In genomic region chr16:85390511-85391174, GRCh38 we compare ENCODE assay signal across 8 cellular contexts.
A peak's percentile ranks its signal among the peaks of the same experiment; 100 is the strongest.
DNase-seq lines count a peak whose midpoint lies in the region; ATAC-seq and TF ChIP-seq lines count a peak whose summit lies in the region.

No MANE protein-coding gene starts in this region.

- no peaks in the 10 kb centered on the region for H3K4me1 Mint-ChIP-seq in activated CD8-positive, alpha-beta memory T cell treated with anti-CD3 and anti-CD28 coated beads, Interleukin-2, amount 10 ng/mL, durations not matched to agents 7 days and 5 days
- H3K4me1 Mint-ChIP-seq in T-helper 2 cell treated with Interferon-gamma antibody and Interleukin-4, amounts not matched to agents 5 μg/mL and 100 μg/mL, for 36 hours (ENCODE audit: low read depth), result no peaks in the 10 kb centered on the region

- peak in 1 of 2 donors; percentile 58 for TF ChIP-seq POLR2A in adrenal gland (IDR thresholded peaks at IDR 0.05)
- TF ChIP-seq POLR2A in uterus (IDR thresholded peaks at IDR 0.05), result no peak

- H3K4me1 ChIP-seq in adrenal gland (replicated peaks in 1 of 2), result peaks cover 21 to 47% of the 10 kb centered on the region in 2 donors
- H3K4me1 ChIP-seq in uterus, result peaks cover 0 to 24% of the 10 kb centered on the region in 2 donors

- no peaks in the 10 kb centered on the region for H3K9me3 Mint-ChIP-seq in activated CD8-positive, alpha-beta memory T cell treated with anti-CD3 and anti-CD28 coated beads, Interleukin-2, amount 10 ng/mL, durations not matched to agents 7 days and 5 days (ENCODE audit: low read depth)
- no peaks in the 10 kb centered on the region for H3K9me3 Mint-ChIP-seq in T-helper 2 cell treated with Interferon-gamma antibody and Interleukin-4, amounts not matched to agents 5 μg/mL and 100 μg/mL, for 36 hours

- no peak overlapping the region for H3K4me3 Mint-ChIP-seq in activated CD8-positive, alpha-beta memory T cell treated with anti-CD3 and anti-CD28 coated beads, Interleukin-2, amount 10 ng/mL, durations not matched to agents 7 days and 5 days
- no peak overlapping the region for H3K4me3 Mint-ChIP-seq in T-helper 2 cell treated with Interferon-gamma antibody and Interleukin-4, amounts not matched to agents 5 μg/mL and 100 μg/mL, for 36 hours

- DNase-seq in activated CD8-positive, alpha-beta memory T cell treated with anti-CD3 and anti-CD28 coated beads, Interleukin-2, amount 50 U/mL, for 4 hours, result peak; percentile 11
- DNase-seq in activated CD8-positive, alpha-beta memory T cell treated with anti-CD3 and anti-CD28 coated beads, Interleukin-2, amount 10 ng/mL, durations not matched to agents 7 days and 5 days, result no peak
- peak; percentile 91 to 98 (median 97) for DNase-seq in adrenal gland
- DNase-seq in kidney epithelial cell (ENCODE audit: low read depth), result peak; percentile 51
- peak; percentile 88 to 89 for DNase-seq in uterus
- DNase-seq in AML-193 (lab: John Stamatoyannopoulos, UW), result no peak
- DNase-seq in T-helper 2 cell treated with Interferon-gamma antibody and Interleukin-4, amounts not matched to agents 5 μg/mL and 100 μg/mL, for 36 hours (ENCODE audit: low spot score), result no peak

- intact Hi-C loops in adrenal gland (cut with DNase I) (loop anchor here in 1 of 2 donors (10.0 kb wide), 1 partner anchor 324 kb away; no protein-coding TSS in a partner anchor), uterus (cut with DNase I; ENCODE audit: low total_unique reads) (loop anchor here (10.0 kb wide), 1 partner anchor 224 kb away; the partner anchor contains the start of gene GSE1)

- no peaks in the 10 kb centered on the region for H3K36me3 Mint-ChIP-seq in activated CD8-positive, alpha-beta memory T cell treated with anti-CD3 and anti-CD28 coated beads, Interleukin-2, amount 10 ng/mL, durations not matched to agents 7 days and 5 days
- no peaks in the 10 kb centered on the region for H3K36me3 Mint-ChIP-seq in T-helper 2 cell treated with Interferon-gamma antibody and Interleukin-4, amounts not matched to agents 5 μg/mL and 100 μg/mL, for 36 hours (ENCODE audit: low read depth)

- 27 to 48% (median 33%) methylated on average over 7 to 24 of the region's 24 CpGs for WGBS in adrenal gland, 4 donors

- ATAC-seq in activated CD8-positive, alpha-beta memory T cell treated with anti-CD3 and anti-CD28 coated beads, Interleukin-2, amount 10 ng/mL, durations not matched to agents 7 days and 5 days, result no peak
- no peak for ATAC-seq in GM18511 (IDR thresholded peaks at IDR 0.05; ENCODE audit: unreplicated experiment)

- CTCF ChIA-PET in activated CD8-positive, alpha-beta memory T cell treated with anti-CD3 and anti-CD28 coated beads, Interleukin-2, amount 10 ng/mL, durations not matched to agents 7 days and 5 days (lab: Charles Lee), result no interaction called here

- H3K27me3 ChIP-seq in adrenal gland (no peaks in the 10 kb centered on the region), kidney epithelial cell (ENCODE audit: control insufficient read depth, insufficient read depth, low read length) (peaks cover 10% of the 10 kb centered on the region), uterus (no peaks in the 10 kb centered on the region)

- H3K9me3 ChIP-seq in adrenal gland (replicated peaks in 1 of 3) (no peaks in the 10 kb centered on the region), uterus (no peaks in the 10 kb centered on the region)

- H3K36me3 ChIP-seq in adrenal gland (replicated peaks in 1 of 2), result no peaks in the 10 kb centered on the region
- H3K36me3 ChIP-seq in kidney epithelial cell (ENCODE audit: control insufficient read depth, insufficient read depth, low read length), result no peaks in the 10 kb centered on the region
- H3K36me3 ChIP-seq in uterus, result no peaks in the 10 kb centered on the region

- H3K27ac Mint-ChIP-seq in activated CD8-positive, alpha-beta memory T cell treated with anti-CD3 and anti-CD28 coated beads, Interleukin-2, amount 10 ng/mL, durations not matched to agents 7 days and 5 days, result no peak overlapping the region
- no peak overlapping the region for H3K27ac Mint-ChIP-seq in T-helper 2 cell treated with Interferon-gamma antibody and Interleukin-4, amounts not matched to agents 5 μg/mL and 100 μg/mL, for 36 hours

- no peaks in the 10 kb centered on the region for H3K27me3 Mint-ChIP-seq in activated CD8-positive, alpha-beta memory T cell treated with anti-CD3 and anti-CD28 coated beads, Interleukin-2, amount 10 ng/mL, durations not matched to agents 7 days and 5 days
- no peaks in the 10 kb centered on the region for H3K27me3 Mint-ChIP-seq in T-helper 2 cell treated with Interferon-gamma antibody and Interleukin-4, amounts not matched to agents 5 μg/mL and 100 μg/mL, for 36 hours (ENCODE audit: low read depth)

- no peak overlapping the region for H3K4me3 ChIP-seq in adrenal gland
- no peak overlapping the region for H3K4me3 ChIP-seq in kidney epithelial cell (ENCODE audit: low read depth, low read length)
- H3K4me3 ChIP-seq in uterus, result no peak overlapping the region

- no peak for TF ChIP-seq CTCF in adrenal gland (IDR thresholded peaks at IDR 0.05)
- TF ChIP-seq CTCF in kidney epithelial cell (IDR thresholded peaks at IDR 0.05; ENCODE audit: insufficient read depth, low read length, poor library complexity, severe bottlenecking), result no peak
- TF ChIP-seq CTCF in uterus (IDR thresholded peaks at IDR 0.05), result no peak

- H3K27ac ChIP-seq in adrenal gland, result peak overlapping the region; percentile 67 to 91 (median 74)
- H3K27ac ChIP-seq in uterus, result peak overlapping the region; percentile 33 to 65

Comparison
In these comparisons a context has a peak if more than half of its experiments do, and no peak if none do; other contexts are left out.
1. DNase-seq: peak in activated CD8-positive, alpha-beta memory T cell treated with anti-CD3 and anti-CD28 coated beads, Interleukin-2, amount 50 U/mL, for 4 hours (single experiment), adrenal gland (7 of 7), kidney epithelial cell (single experiment) and uterus (2 of 2); none in activated CD8-positive, alpha-beta memory T cell treated with anti-CD3 and anti-CD28 coated beads, Interleukin-2, amount 10 ng/mL, durations not matched to agents 7 days and 5 days (single experiment), AML-193 (0 of 2) and T-helper 2 cell treated with Interferon-gamma antibody and Interleukin-4, amounts not matched to agents 5 μg/mL and 100 μg/mL, for 36 hours (single experiment).